1 cellular context compared by ENCODE assay signal in genomic region chr3:32340639-32341365, GRCh38.
TF ChIP-seq lines count a peak whose summit lies in the region.

No MANE protein-coding gene starts in this region.

TF ChIP-seq in A549, 52 proteins besides CTCF, POLR2A, EP300 and RAD21 (continued from another document):
- no peak for TF ChIP-seq PBX3 (IDR thresholded peaks at IDR 0.05)
- no peak for TF ChIP-seq HOXB5 (CRISPR knock-in tag; IDR thresholded peaks at IDR 0.05)
- TF ChIP-seq, protein P1, sequence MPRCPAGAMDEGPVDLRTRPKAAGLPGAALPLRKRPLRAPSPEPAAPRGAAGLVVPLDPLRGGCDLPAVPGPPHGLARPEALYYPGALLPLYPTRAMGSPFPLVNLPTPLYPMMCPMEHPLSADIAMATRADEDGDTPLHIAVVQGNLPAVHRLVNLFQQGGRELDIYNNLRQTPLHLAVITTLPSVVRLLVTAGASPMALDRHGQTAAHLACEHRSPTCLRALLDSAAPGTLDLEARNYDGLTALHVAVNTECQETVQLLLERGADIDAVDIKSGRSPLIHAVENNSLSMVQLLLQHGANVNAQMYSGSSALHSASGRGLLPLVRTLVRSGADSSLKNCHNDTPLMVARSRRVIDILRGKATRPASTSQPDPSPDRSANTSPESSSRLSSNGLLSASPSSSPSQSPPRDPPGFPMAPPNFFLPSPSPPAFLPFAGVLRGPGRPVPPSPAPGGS (IDR thresholded peaks at IDR 0.05): no peak
- TF ChIP-seq NFE2L2 (conservative IDR thresholded peaks at IDR 0.05; ENCODE audit: low read length): no peak
- TF ChIP-seq, protein P2, sequence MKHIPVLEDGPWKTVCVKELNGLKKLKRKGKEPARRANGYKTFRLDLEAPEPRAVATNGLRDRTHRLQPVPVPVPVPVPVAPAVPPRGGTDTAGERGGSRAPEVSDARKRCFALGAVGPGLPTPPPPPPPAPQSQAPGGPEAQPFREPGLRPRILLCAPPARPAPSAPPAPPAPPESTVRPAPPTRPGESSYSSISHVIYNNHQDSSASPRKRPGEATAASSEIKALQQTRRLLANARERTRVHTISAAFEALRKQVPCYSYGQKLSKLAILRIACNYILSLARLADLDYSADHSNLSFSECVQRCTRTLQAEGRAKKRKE (CRISPR knock-in tag; IDR thresholded peaks at IDR 0.05; ENCODE audit: low read depth): no peak
TF ChIP-seq in A549: peak in this region for 0.
